In genomic region chr14:99128185-99128584, GRCh38 we compare ENCODE assay signal across 15 cellular contexts.
"Had no signal": no experiment of that assay in that cellular context is flagged by ENCODE, and none has a peak within 500 bp of the region (broad histone marks: within the 10 kb centered on the region; RNA-seq: fewer than 3 reads in every experiment).

No MANE protein-coding gene starts in this region.

- H3K9ac ChIP-seq: parathyroid adenoma had no signal

- H3K4me1 ChIP-seq: gastroesophageal sphincter, heart right ventricle, parathyroid adenoma, transverse colon had no signal

- H3K27ac Mint-ChIP-seq: dendritic cell treated with granulocyte-macrophage colony-stimulating factor and Interleukin-4, amounts not matched to agents 40 ng/mL and 50 ng/mL, for 4 days had no signal

- H3K27ac ChIP-seq: gastroesophageal sphincter, heart right ventricle, parathyroid adenoma, transverse colon had no signal

- H3K9me3 Mint-ChIP-seq: dendritic cell treated with granulocyte-macrophage colony-stimulating factor and Interleukin-4, amounts not matched to agents 40 ng/mL and 50 ng/mL, for 4 days had no signal

- H3K36me3 ChIP-seq: gastroesophageal sphincter, heart right ventricle, neutrophil, transverse colon had no signal

- H3K27me3 ChIP-seq: gastroesophageal sphincter, neutrophil, transverse colon had no signal

- ATAC-seq: heart right ventricle had no signal

- H3K4me3 ChIP-seq: gastroesophageal sphincter, heart right ventricle, transverse colon had no signal

- H3K9me3 ChIP-seq: gastroesophageal sphincter, heart right ventricle, neutrophil, transverse colon had no signal

- H3K4me3 Mint-ChIP-seq: dendritic cell treated with granulocyte-macrophage colony-stimulating factor and Interleukin-4, amounts not matched to agents 40 ng/mL and 50 ng/mL, for 4 days had no signal

- H3K79me2 ChIP-seq: parathyroid adenoma had no signal

- DNase-seq: activated CD4-positive, alpha-beta T cell treated with anti-CD3 and anti-CD28 coated beads, Interleukin-2, amount 50 U/mL, for 48 hours; activated CD4-positive, CD25-positive, alpha-beta regulatory T cell treated with anti-CD3 and anti-CD28 coated beads, Interleukin-2, amount 50 U/mL, for 72 hours; activated naive CD4-positive, alpha-beta T cell; anterior cingulate cortex; cerebellar nuclear complex; heart right ventricle; retina; stimulated activated CD4-positive, alpha-beta T cell treated with anti-CD3 and anti-CD28 coated beads, Interleukin-2, amount 100 ng/mL, for 48 hours; stimulated activated naive CD4-positive, alpha-beta T cell; substantia nigra; transverse colon had no signal

- H2AFZ ChIP-seq: parathyroid adenoma had no signal
